ENCODE assay signal across 1 cellular context in genomic region chr19:18793144-18794028, GRCh38.
TF ChIP-seq lines count a peak whose summit lies in the region.

No MANE protein-coding gene starts in this region.

TF ChIP-seq in K562, 482 proteins besides CTCF, POLR2A, EP300 and RAD21:
- peak; percentile 51 for TF ChIP-seq RBM25 (IDR thresholded peaks at IDR 0.05; ENCODE audit: low read depth, low read length, severe bottlenecking)
- TF ChIP-seq ZKSCAN3 (CRISPR knock-in tag; IDR thresholded peaks at IDR 0.05), result no peak
- no peak for TF ChIP-seq ARID3B (CRISPR knock-in tag; IDR thresholded peaks at IDR 0.05; ENCODE audit: borderline replicate concordance)
- peak; percentile 13 for TF ChIP-seq ZFP36 (IDR thresholded peaks at IDR 0.05; ENCODE audit: low read depth, low read length, partially characterized antibody)
- TF ChIP-seq E2F5 (CRISPR knock-in tag; IDR thresholded peaks at IDR 0.05), result no peak
- TF ChIP-seq HSF4 (CRISPR knock-in tag; IDR thresholded peaks at IDR 0.05; ENCODE audit: borderline replicate concordance), result no peak
- TF ChIP-seq KAT8 (IDR thresholded peaks at IDR 0.05; ENCODE audit: low read depth), result no peak
